Comparison of ENCODE assay signal across 9 cellular contexts in the genomic region with DNA sequence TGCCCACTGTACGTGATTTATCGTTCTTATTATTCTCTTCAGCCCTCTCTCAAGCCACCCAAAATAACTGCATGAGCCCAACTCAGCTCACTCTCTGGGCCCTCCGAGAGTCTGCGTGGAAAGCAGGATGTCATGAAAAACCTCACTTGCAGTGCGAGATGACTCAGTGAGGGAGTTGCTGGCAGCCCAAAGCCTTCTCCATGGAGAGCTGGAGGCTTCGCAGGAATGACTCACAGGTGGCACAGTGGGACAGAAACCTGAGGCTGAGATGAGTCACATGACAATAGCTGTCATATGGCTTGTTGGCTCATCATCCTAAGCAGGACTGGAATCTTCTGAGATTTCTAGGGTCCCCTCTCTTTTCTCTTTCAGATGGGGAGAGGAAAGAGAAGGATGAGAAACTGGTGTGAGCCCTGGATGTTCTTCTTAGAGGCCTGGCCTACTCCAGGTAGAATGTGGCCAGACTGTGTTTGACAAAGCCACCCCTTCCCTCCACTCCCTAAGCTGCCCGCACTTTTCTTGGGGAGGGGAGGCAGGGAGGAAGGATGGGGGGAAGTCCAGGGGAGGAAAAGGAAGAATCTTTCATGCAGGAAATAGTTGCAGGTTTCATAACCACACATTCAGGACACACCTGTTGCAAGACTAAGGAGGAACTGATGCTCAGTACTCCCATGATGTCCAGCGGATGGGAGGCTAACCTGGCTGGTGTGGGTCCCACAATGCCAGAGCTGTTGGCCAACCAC.
DNase-seq lines count a peak whose midpoint lies in the region; TF ChIP-seq lines count a peak whose summit lies in the region.
"Had no signal": no experiment of that assay in that cellular context is flagged by ENCODE, and none has a peak within 500 bp of the region (broad histone marks: within the 10 kb centered on the region; RNA-seq: fewer than 3 reads in every experiment).

No MANE protein-coding gene starts in this region.

- 75 to 80% methylated on average over 2 to 8 of the region's 8 CpGs for WGBS in transverse colon (ENCODE audit: low coverage in 1 of 2), 2 donors

- no peak for TF ChIP-seq EP300 in transverse colon (IDR thresholded peaks at IDR 0.05; ENCODE audit: low read depth)

- H3K4me3 ChIP-seq in transverse colon: no peak overlapping the region

- TF ChIP-seq POLR2A in transverse colon (IDR thresholded peaks at IDR 0.05): no peak

- no peaks in the 10 kb centered on the region for H3K36me3 Mint-ChIP-seq in activated CD4-positive, alpha-beta T cell treated with anti-CD3 and anti-CD28 coated beads, Interleukin-2, amount 10 ng/mL, durations not matched to agents 24 days and 14 days (ENCODE audit: low read depth)

- H3K27me3 ChIP-seq in transverse colon: no peaks in the 10 kb centered on the region

- H3K4me3 Mint-ChIP-seq in activated CD4-positive, alpha-beta T cell treated with anti-CD3 and anti-CD28 coated beads, Interleukin-2, amount 10 ng/mL, durations not matched to agents 24 days and 14 days: no peak overlapping the region
- H3K4me3 Mint-ChIP-seq: T-helper 1 cell treated with Interleukin-12 subunit alpha and Interleukin-12 subunit beta and Interleukin-4 antibody, amounts not matched to agents 30 μg/mL and 1 μg/mL, for 36 hours had no signal

- H3K4me1 Mint-ChIP-seq in activated CD4-positive, alpha-beta T cell treated with anti-CD3 and anti-CD28 coated beads, Interleukin-2, amount 10 ng/mL, durations not matched to agents 24 days and 14 days: peaks cover 6% of the 10 kb centered on the region

- no peak for TF ChIP-seq CTCF in transverse colon (IDR thresholded peaks at IDR 0.05)

- intact Hi-C loops in activated CD4-positive, alpha-beta T cell treated with anti-CD3 and anti-CD28 coated beads, Interleukin-2, amount 10 ng/mL, durations not matched to agents 24 days and 14 days (cut with micrococcal nuclease): no loop called here
- intact Hi-C loops in transverse colon (cut with DNase I; ENCODE audit: low total_unique reads): no loop called here

- H3K36me3 ChIP-seq in transverse colon: no peaks in the 10 kb centered on the region

- no peak overlapping the region for H3K27ac ChIP-seq in transverse colon

- no peaks in the 10 kb centered on the region for H3K4me1 ChIP-seq in transverse colon

- H3K27ac Mint-ChIP-seq in activated CD4-positive, alpha-beta T cell treated with anti-CD3 and anti-CD28 coated beads, Interleukin-2, amount 10 ng/mL, durations not matched to agents 24 days and 14 days: no peak overlapping the region
- H3K27ac Mint-ChIP-seq: T-helper 1 cell treated with Interleukin-12 subunit alpha and Interleukin-12 subunit beta and Interleukin-4 antibody, amounts not matched to agents 30 μg/mL and 1 μg/mL, for 36 hours had no signal

- peak; percentile 58 for DNase-seq in activated CD4-positive, alpha-beta T cell treated with anti-CD3 and anti-CD28 coated beads, Interleukin-2, amount 10 ng/mL, durations not matched to agents 24 days and 14 days
- DNase-seq in activated CD4-positive, alpha-beta T cell treated with anti-CD3 and anti-CD28 coated beads for 1 hour: no peak
- DNase-seq in activated CD8-positive, alpha-beta memory T cell treated with anti-CD3 and anti-CD28 coated beads, Interleukin-2, amount 50 U/mL, for 24 hours (ENCODE audit: extremely low read depth): peak; percentile 12
- peak; percentile 70 for DNase-seq in inferior parietal cortex (ENCODE audit: extremely low spot score)
- peak; percentile 95 for DNase-seq in stromal cell of bone marrow (ENCODE audit: low read depth)
- DNase-seq in transverse colon: no peak
- no peak for DNase-seq in NOMO-1 treated with dmso at 0.1 percent for 144 hours (lab: John Stamatoyannopoulos, UW; ENCODE audit: unreplicated experiment)
- DNase-seq in DMS114 treated with DMSO at 0.1 percent for 48 hours (lab: John Stamatoyannopoulos, UW; ENCODE audit: unreplicated experiment): no peak

- no peaks in the 10 kb centered on the region for H3K9me3 ChIP-seq in transverse colon

- in situ Hi-C loops in transverse colon (cut with MboI; ENCODE audit: low pct_ligation_motif_present in 1 of 4, low pct_unique_long_range_greater_than_20kb in 1 of 4, low sequenced_read_pairs in 3 of 4): no loop called here

- H3K9me3 Mint-ChIP-seq in activated CD4-positive, alpha-beta T cell treated with anti-CD3 and anti-CD28 coated beads, Interleukin-2, amount 10 ng/mL, durations not matched to agents 24 days and 14 days: no peaks in the 10 kb centered on the region
- H3K9me3 Mint-ChIP-seq: T-helper 1 cell treated with Interleukin-12 subunit alpha and Interleukin-12 subunit beta and Interleukin-4 antibody, amounts not matched to agents 30 μg/mL and 1 μg/mL, for 36 hours had no signal

- peaks cover 3% of the 10 kb centered on the region for H3K27me3 Mint-ChIP-seq in activated CD4-positive, alpha-beta T cell treated with anti-CD3 and anti-CD28 coated beads, Interleukin-2, amount 10 ng/mL, durations not matched to agents 24 days and 14 days

Comparison
In these comparisons a context has a peak if more than half of its experiments do, and no peak if none do; other contexts are left out.
1. DNase-seq: peak in activated CD4-positive, alpha-beta T cell treated with anti-CD3 and anti-CD28 coated beads, Interleukin-2, amount 10 ng/mL, durations not matched to agents 24 days and 14 days (single experiment), activated CD8-positive, alpha-beta memory T cell treated with anti-CD3 and anti-CD28 coated beads, Interleukin-2, amount 50 U/mL, for 24 hours (single experiment), inferior parietal cortex (single experiment) and stromal cell of bone marrow (single experiment); none in activated CD4-positive, alpha-beta T cell treated with anti-CD3 and anti-CD28 coated beads for 1 hour (single experiment), transverse colon (single experiment), NOMO-1 treated with dmso at 0.1 percent for 144 hours (single experiment) and DMS114 treated with DMSO at 0.1 percent for 48 hours (single experiment).